In the genomic region with DNA sequence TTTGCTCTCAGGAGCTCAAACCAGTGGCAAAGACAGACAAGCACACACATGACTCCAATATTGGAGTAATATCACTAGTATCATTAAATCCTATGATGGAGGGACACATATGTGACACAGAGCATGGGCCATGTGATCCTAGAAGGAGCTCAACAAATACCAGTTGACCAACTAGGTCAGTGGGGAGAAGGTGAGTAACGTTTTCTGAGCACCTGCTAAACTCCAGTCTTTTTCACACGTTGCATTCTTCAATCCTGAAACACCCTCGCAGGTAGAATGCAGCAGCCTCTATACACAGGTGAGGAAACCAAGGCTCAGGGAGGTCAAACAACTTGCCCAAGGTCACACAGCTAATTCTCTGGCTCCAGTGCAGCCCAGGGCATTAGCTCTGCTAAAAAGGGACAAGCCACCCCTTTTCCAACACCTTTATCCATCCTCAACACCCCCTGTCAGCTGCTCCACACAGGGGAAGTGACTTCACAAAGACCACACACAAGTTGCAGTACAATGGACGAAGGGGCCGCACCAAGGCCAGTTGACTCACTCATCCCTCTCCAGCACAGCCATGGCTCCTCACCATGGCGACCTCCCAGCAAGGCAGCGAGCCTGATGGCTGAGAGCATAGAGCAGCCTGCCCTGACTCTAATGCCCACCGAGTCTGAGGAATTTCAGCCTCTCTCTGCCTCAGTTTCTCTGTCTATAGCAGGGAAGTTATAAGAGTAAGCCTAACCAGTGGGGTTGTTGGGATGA, we compare ENCODE assay signal across 14 cellular contexts. TPM values are rescaled to one million over a fixed set of nuclear protein-coding genes. Genes with fewer than 3 reads are reported as not detected.
A peak's percentile ranks its signal among the peaks of the same experiment; 100 is the strongest.
DNase-seq lines count a peak whose midpoint lies in the region; ATAC-seq and TF ChIP-seq lines count a peak whose summit lies in the region.
"Had no signal": no experiment of that assay in that cellular context is flagged by ENCODE, and none has a peak within 500 bp of the region (broad histone marks: within the 10 kb centered on the region; RNA-seq: fewer than 3 reads in every experiment).

No MANE protein-coding gene starts in this region.

- 40 to 66% methylated on average over 3 to 8 of the region's 8 CpGs for WGBS in body of pancreas, 2 donors

- ATAC-seq in body of pancreas = peak; percentile 90
- no peak for ATAC-seq in stimulated activated memory B cell treated with anti-CD40 and anti-IgM and Interleukin-4, amounts not matched to agents 10 μg/mL and 1 μg/mL and 100 μg/mL, for 72 hours

- H3K27ac Mint-ChIP-seq in stimulated activated memory B cell treated with anti-CD40 and anti-IgM and Interleukin-4, amounts not matched to agents 10 μg/mL and 1 μg/mL and 100 μg/mL, for 72 hours = peak overlapping the region; percentile 76

- DNase-seq in SJSA1 (ENCODE audit: low read depth in 1 of 2, low spot score in 2 of 2) (peak; percentile 72 to 88), body of pancreas (peak; percentile 45 to 72 (median 66)), HK-2 (ENCODE audit: unreplicated experiment) (no peak), NCI-H1092 (lab: John Stamatoyannopoulos, UW) (no peak)
- DNase-seq: BE2C, DMS 273 treated with DMSO at 0.1 percent for 48 hours, GM23248, Karpas-422, NCI-H187 treated with DMSO at 0.1 percent for 48 hours, NCI-H774, PC-9 had no signal

- H3K9me3 ChIP-seq in SJSA1 (replicated peaks) (no peaks in the 10 kb centered on the region), body of pancreas (no peaks in the 10 kb centered on the region)
- H3K9me3 ChIP-seq: BE2C had no signal

- no peaks in the 10 kb centered on the region for H3K36me3 Mint-ChIP-seq in stimulated activated memory B cell treated with anti-CD40 and anti-IgM and Interleukin-4, amounts not matched to agents 10 μg/mL and 1 μg/mL and 100 μg/mL, for 72 hours

- peaks cover 24% of the 10 kb centered on the region for H3K4me1 Mint-ChIP-seq in stimulated activated memory B cell treated with anti-CD40 and anti-IgM and Interleukin-4, amounts not matched to agents 10 μg/mL and 1 μg/mL and 100 μg/mL, for 72 hours

- no peaks in the 10 kb centered on the region for H3K9me3 Mint-ChIP-seq in stimulated activated memory B cell treated with anti-CD40 and anti-IgM and Interleukin-4, amounts not matched to agents 10 μg/mL and 1 μg/mL and 100 μg/mL, for 72 hours

- intact Hi-C loops in body of pancreas (cut with DNase I) = no loop called here

- H3K27me3 ChIP-seq in SJSA1 (replicated peaks) = no peaks in the 10 kb centered on the region
- H3K27me3 ChIP-seq in body of pancreas = no peaks in the 10 kb centered on the region
- H3K27me3 ChIP-seq: BE2C had no signal

- peaks cover 34% of the 10 kb centered on the region for H3K4me1 ChIP-seq in SJSA1 (replicated peaks)
- peaks cover 36% of the 10 kb centered on the region for H3K4me1 ChIP-seq in body of pancreas

- H3K27me3 Mint-ChIP-seq in stimulated activated memory B cell treated with anti-CD40 and anti-IgM and Interleukin-4, amounts not matched to agents 10 μg/mL and 1 μg/mL and 100 μg/mL, for 72 hours = peaks cover 51% of the 10 kb centered on the region

- TF ChIP-seq CTCF in body of pancreas (IDR thresholded peaks at IDR 0.05) = no peak

- no peak overlapping the region for H3K4me3 Mint-ChIP-seq in stimulated activated memory B cell treated with anti-CD40 and anti-IgM and Interleukin-4, amounts not matched to agents 10 μg/mL and 1 μg/mL and 100 μg/mL, for 72 hours

- H3K36me3 ChIP-seq in SJSA1 = no peaks in the 10 kb centered on the region
- H3K36me3 ChIP-seq in body of pancreas (replicated peaks in 1 of 2; ENCODE audit: insufficient read depth in 1 of 2, low read depth in 2 of 2) = no peaks in the 10 kb centered on the region
- H3K36me3 ChIP-seq: BE2C had no signal

- no peak for TF ChIP-seq POLR2A in body of pancreas (IDR thresholded peaks at IDR 0.05)

- H3K4me3 ChIP-seq in SJSA1 = no peak overlapping the region
- no peak overlapping the region for H3K4me3 ChIP-seq in body of pancreas
- H3K4me3 ChIP-seq: GM23248, PC-9, SK-N-MC had no signal

- peak overlapping the region; percentile 53 for H3K27ac ChIP-seq in SJSA1
- peak overlapping the region; percentile 53 to 69 (median 57) for H3K27ac ChIP-seq in body of pancreas
- H3K27ac ChIP-seq: GM23248, PC-9, SK-N-MC had no signal

RNA-seq across cellular contexts. Expression of a gene that starts 4.4 kb away (rescaled TPM):
- not detected in 2 replicates for total RNA-seq in SJSA1 (2014; rRNA removed; shearing (Covaris generic))
- total RNA-seq in body of pancreas = under 1 TPM in 1 of 2 donors, not detected in 1; 0.66 TPM
- total RNA-seq: GM23248, NCI-H460, PC-9 had no signal

RNA-seq across cellular contexts. Expression of a gene that starts 35.7 kb away (rescaled TPM):
- 7.1 and 12.7 TPM in 2 replicates for total RNA-seq in SJSA1 (2014; rRNA removed; shearing (Covaris generic))
- 10 to 100 TPM in 1 of 2 donors, 1 to 10 TPM in 1; 7.6 to 11.9 TPM for total RNA-seq in body of pancreas

RNA-seq across cellular contexts. Expression of a gene that starts 35.8 kb away (rescaled TPM):
- 67.0 and 69.4 TPM in 2 replicates for total RNA-seq in SJSA1 (2014; rRNA removed; shearing (Covaris generic))
- total RNA-seq in body of pancreas = 10 to 100 TPM; 14.8 to 20.8 TPM

RNA-seq across cellular contexts. Expression of a gene that starts 53.7 kb away (rescaled TPM):
- 0.53 TPM in 1 of 2 replicates, not detected in the other for total RNA-seq in SJSA1 (2014; rRNA removed; shearing (Covaris generic))
- 1 to 10 TPM in 1 of 2 donors, not detected in 1; 4.2 TPM for total RNA-seq in body of pancreas
- total RNA-seq: GM23248, NCI-H460, PC-9 had no signal

Comparison
In these comparisons a context has a peak if more than half of its experiments do, and no peak if none do; other contexts are left out.
1. DNase-seq: peak in SJSA1 (2 of 2) and body of pancreas (4 of 4); none in HK-2 (single experiment) and NCI-H1092 (single experiment).